In the genomic region with DNA sequence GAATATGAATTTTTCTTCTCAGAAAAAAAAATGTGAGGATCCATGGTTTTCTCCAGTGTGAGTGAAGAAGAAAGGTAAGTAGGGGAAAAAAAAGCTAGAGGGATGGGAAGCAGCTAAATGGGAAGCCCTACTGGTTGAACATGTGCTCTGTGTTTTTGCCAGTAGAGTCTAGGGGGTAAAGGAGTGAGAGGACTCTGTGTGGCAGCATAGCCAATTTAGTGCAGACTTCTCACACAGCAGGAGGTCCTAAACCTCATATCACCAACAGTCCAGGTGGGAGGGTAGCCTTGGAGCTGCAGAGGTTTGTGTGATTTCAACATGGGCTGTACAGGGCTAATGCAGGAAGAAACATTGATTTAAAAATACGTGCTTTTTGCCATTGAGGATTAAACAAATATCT, we compare ENCODE assay signal across 1 cellular context.
TF ChIP-seq lines count a peak whose summit lies in the region.

No MANE protein-coding gene starts in this region.

TF ChIP-seq in GM23338, 12 proteins besides CTCF, POLR2A, EP300 and RAD21 (continued from another document):
- TF ChIP-seq, protein P1, sequence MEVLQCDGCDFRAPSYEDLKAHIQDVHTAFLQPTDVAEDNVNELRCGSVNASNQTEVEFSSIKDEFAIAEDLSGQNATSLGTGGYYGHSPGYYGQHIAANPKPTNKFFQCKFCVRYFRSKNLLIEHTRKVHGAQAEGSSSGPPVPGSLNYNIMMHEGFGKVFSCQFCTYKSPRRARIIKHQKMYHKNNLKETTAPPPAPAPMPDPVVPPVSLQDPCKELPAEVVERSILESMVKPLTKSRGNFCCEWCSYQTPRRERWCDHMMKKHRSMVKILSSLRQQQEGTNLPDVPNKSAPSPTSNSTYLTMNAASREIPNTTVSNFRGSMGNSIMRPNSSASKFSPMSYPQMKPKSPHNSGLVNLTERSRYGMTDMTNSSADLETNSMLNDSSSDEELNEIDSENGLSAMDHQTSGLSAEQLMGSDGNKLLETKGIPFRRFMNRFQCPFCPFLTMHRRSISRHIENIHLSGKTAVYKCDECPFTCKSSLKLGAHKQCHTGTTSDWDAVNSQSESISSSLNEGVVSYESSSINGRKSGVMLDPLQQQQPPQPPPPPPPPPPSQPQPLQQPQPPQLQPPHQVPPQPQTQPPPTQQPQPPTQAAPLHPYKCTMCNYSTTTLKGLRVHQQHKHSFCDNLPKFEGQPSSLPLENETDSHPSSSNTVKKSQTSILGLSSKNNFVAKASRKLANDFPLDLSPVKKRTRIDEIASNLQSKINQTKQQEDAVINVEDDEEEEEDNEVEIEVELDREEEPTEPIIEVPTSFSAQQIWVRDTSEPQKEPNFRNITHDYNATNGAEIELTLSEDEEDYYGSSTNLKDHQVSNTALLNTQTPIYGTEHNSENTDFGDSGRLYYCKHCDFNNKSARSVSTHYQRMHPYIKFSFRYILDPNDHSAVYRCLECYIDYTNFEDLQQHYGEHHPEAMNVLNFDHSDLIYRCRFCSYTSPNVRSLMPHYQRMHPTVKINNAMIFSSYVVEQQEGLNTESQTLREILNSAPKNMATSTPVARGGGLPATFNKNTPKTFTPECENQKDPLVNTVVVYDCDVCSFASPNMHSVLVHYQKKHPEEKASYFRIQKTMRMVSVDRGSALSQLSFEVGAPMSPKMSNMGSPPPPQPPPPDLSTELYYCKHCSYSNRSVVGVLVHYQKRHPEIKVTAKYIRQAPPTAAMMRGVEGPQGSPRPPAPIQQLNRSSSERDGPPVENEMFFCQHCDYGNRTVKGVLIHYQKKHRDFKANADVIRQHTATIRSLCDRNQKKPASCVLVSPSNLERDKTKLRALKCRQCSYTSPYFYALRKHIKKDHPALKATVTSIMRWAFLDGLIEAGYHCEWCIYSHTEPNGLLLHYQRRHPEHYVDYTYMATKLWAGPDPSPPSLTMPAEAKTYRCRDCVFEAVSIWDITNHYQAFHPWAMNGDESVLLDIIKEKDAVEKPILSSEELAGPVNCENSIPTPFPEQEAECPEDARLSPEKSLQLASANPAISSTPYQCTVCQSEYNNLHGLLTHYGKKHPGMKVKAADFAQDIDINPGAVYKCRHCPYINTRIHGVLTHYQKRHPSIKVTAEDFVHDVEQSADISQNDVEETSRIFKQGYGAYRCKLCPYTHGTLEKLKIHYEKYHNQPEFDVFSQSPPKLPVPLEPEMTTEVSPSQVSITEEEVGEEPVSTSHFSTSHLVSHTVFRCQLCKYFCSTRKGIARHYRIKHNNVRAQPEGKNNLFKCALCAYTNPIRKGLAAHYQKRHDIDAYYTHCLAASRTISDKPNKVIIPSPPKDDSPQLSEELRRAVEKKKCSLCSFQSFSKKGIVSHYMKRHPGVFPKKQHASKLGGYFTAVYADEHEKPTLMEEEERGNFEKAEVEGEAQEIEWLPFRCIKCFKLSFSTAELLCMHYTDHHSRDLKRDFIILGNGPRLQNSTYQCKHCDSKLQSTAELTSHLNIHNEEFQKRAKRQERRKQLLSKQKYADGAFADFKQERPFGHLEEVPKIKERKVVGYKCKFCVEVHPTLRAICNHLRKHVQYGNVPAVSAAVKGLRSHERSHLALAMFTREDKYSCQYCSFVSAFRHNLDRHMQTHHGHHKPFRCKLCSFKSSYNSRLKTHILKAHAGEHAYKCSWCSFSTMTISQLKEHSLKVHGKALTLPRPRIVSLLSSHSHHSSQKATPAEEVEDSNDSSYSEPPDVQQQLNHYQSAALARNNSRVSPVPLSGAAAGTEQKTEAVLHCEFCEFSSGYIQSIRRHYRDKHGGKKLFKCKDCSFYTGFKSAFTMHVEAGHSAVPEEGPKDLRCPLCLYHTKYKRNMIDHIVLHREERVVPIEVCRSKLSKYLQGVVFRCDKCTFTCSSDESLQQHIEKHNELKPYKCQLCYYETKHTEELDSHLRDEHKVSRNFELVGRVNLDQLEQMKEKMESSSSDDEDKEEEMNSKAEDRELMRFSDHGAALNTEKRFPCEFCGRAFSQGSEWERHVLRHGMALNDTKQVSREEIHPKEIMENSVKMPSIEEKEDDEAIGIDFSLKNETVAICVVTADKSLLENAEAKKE (CRISPR knock-in tag; IDR thresholded peaks at IDR 0.05) = no peak
- no peak for TF ChIP-seq JUNB (IDR thresholded peaks at IDR 0.05; ENCODE audit: unreplicated experiment)
- TF ChIP-seq NANOG (IDR thresholded peaks at IDR 0.05; ENCODE audit: borderline replicate concordance) = no peak
- no peak for TF ChIP-seq CREB1 (CRISPR knock-in tag; IDR thresholded peaks at IDR 0.05; ENCODE audit: low read depth)
- TF ChIP-seq EZH2 (IDR thresholded peaks at IDR 0.05; ENCODE audit: low read depth, unreplicated experiment) = no peak
